Comparison of ENCODE assay signal across 20 cellular contexts in the genomic region with DNA sequence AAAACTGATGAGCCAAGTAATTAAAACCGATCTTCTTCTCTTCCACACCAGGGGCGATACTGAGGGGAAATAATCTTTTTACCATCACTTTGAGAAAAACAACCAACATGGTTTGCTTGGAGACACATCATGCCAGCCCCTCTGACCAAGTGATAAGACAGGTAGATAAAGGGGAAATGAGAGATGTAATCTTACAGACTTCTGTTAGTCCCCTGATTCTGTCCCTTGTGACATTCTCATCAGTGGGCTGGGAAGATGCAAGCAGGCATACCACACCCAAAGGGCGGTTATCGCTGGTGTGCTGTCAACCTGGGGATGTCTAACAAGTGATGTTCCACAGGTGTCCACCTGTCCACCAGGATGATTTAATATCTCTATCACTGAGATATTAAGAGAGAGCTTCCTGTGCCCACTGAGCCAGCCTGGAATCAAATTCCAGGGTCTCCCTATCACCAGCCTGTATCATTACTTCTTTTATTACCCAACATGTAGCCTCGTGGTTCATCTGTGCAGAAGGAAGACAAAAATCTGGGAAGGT.
"Had no signal": no experiment of that assay in that cellular context is flagged by ENCODE, and none has a peak within 500 bp of the region (broad histone marks: within the 10 kb centered on the region; RNA-seq: fewer than 3 reads in every experiment).

No MANE protein-coding gene starts in this region.

- H3K9me3 Mint-ChIP-seq: activated CD4-positive, alpha-beta T cell treated with anti-CD3 and anti-CD28 coated beads, Interleukin-2, amount 10 ng/mL, durations not matched to agents 7 days and 5 days; central memory CD8-positive, alpha-beta T cell; immature natural killer cell had no signal

- H3K27ac ChIP-seq: hepatocyte, lower lobe of right lung, suprapubic skin, tibial nerve had no signal

- H3K4me3 ChIP-seq: hepatocyte, lower lobe of right lung, mucosa of descending colon, stomach, suprapubic skin, tibial nerve had no signal

- DNase-seq: activated CD4-positive, alpha-beta T cell treated with anti-CD3 and anti-CD28 coated beads, Interleukin-2, amount 10 ng/mL, durations not matched to agents 7 days and 5 days; activated CD8-positive, alpha-beta T cell treated with anti-CD3 and anti-CD28 coated beads, Interleukin-2, amount 10 ng/mL, durations not matched to agents 7 days and 5 days; activated naive CD4-positive, alpha-beta T cell treated with Interleukin-2 at 50 U/mL for 16 hours; effector memory CD4-positive, alpha-beta T cell; foreskin melanocyte; glutamatergic neuron; immature natural killer cell; lower lobe of right lung; mesendoderm; mucosa of descending colon; right cardiac atrium; stimulated activated CD4-positive, alpha-beta T cell treated with anti-CD3 and anti-CD28 coated beads, Interleukin-12 subunit alpha, Interleukin-12 subunit beta, amount 100 ng/mL, for 4 hours; stimulated activated CD4-positive, alpha-beta T cell treated with anti-CD3 and anti-CD28 coated beads, Interleukin-4, amount 100 ng/mL, for 4 hours; stomach; T1000 had no signal

- H3K36me3 ChIP-seq: lower lobe of right lung, stomach, suprapubic skin, tibial nerve had no signal

- H3K4me1 ChIP-seq: lower lobe of right lung, suprapubic skin, tibial nerve had no signal

- H3K4me3 Mint-ChIP-seq: activated CD4-positive, alpha-beta T cell treated with anti-CD3 and anti-CD28 coated beads, Interleukin-2, amount 10 ng/mL, durations not matched to agents 7 days and 5 days; activated CD8-positive, alpha-beta T cell treated with anti-CD3 and anti-CD28 coated beads, Interleukin-2, amount 10 ng/mL, durations not matched to agents 7 days and 5 days; central memory CD8-positive, alpha-beta T cell had no signal

- H3K27ac Mint-ChIP-seq: activated CD4-positive, alpha-beta T cell treated with anti-CD3 and anti-CD28 coated beads, Interleukin-2, amount 10 ng/mL, durations not matched to agents 7 days and 5 days; activated CD8-positive, alpha-beta T cell treated with anti-CD3 and anti-CD28 coated beads, Interleukin-2, amount 10 ng/mL, durations not matched to agents 7 days and 5 days had no signal

- ATAC-seq: activated CD8-positive, alpha-beta T cell treated with anti-CD3 and anti-CD28 coated beads, Interleukin-2, amount 10 ng/mL, durations not matched to agents 7 days and 5 days; left lobe of liver; lower lobe of right lung; mucosa of descending colon; right cardiac atrium had no signal

- H3K9me3 ChIP-seq: lower lobe of right lung, mucosa of descending colon, stomach, suprapubic skin, tibial nerve had no signal

- H3K27me3 Mint-ChIP-seq: activated CD4-positive, alpha-beta T cell treated with anti-CD3 and anti-CD28 coated beads, Interleukin-2, amount 10 ng/mL, durations not matched to agents 7 days and 5 days; central memory CD8-positive, alpha-beta T cell had no signal
